8 cellular contexts compared by ENCODE assay signal in the genomic region with DNA sequence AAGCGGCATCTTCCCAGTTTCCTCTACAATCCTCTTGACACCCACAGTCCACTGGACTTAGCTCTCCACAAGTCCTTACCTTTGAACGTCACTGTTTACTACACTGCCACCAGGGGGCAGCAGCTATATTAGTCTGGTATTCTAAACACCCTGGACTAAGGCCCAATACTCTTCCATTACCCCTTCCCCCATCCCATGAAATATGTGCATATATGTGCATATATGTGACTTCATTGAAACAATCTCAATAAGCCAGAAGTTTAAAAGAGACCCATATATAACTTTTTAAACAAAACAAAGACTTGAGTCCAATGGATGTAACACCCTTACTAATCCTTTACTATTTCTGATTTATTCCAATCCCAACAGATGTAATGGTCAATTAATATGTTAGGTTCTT. TPM values are rescaled to one million over a fixed set of nuclear protein-coding genes. Genes with fewer than 3 reads are reported as not detected.
DNase-seq lines count a peak whose midpoint lies in the region; ATAC-seq and TF ChIP-seq lines count a peak whose summit lies in the region.

No MANE protein-coding gene starts in this region.

- intact Hi-C loops in ascending aorta (cut with DNase I) = no loop called here

- H3K4me1 Mint-ChIP-seq in T-helper 17 cell = peaks cover 19% of the 10 kb centered on the region

- DNase-seq in DMS79 treated with DMSO at 0.1 percent for 48 hours (lab: John Stamatoyannopoulos, UW) (peak; percentile 65), DMS79 (lab: John Stamatoyannopoulos, UW) (no peak), NCI-H1436 (lab: John Stamatoyannopoulos, UW) (peak; percentile 77), T-helper 17 cell (peak; percentile 47 to 64 (median 59)), ascending aorta (ENCODE audit: low spot score in 2 of 2) (no peak), iPS DF 4.7 (ENCODE audit: extremely low read depth, low spot score) (peak; percentile 75)
- DNase-seq in stimulated activated CD4-positive, alpha-beta T cell treated with anti-CD3 and anti-CD28 coated beads, Interleukin-15, amount 100 ng/mL, for 48 hours (ENCODE audit: low read depth in 2 of 2) = peak; percentile 45 to 68

- no peaks in the 10 kb centered on the region for H3K27me3 Mint-ChIP-seq in T-helper 17 cell

- H3K27ac Mint-ChIP-seq in T-helper 17 cell = no peak overlapping the region

- no peak overlapping the region for H3K4me3 ChIP-seq in ascending aorta

- H3K36me3 ChIP-seq in ascending aorta = no peaks in the 10 kb centered on the region

- H3K4me3 Mint-ChIP-seq in T-helper 17 cell = no peak overlapping the region

- H3K9me3 ChIP-seq in T-helper 17 cell (ENCODE audit: control insufficient read depth, low read length, poor library complexity, severe bottlenecking) (no peaks in the 10 kb centered on the region), ascending aorta (no peaks in the 10 kb centered on the region)

- H3K4me1 ChIP-seq in ascending aorta = no peaks in the 10 kb centered on the region

- H3K27me3 ChIP-seq in ascending aorta = no peaks in the 10 kb centered on the region

- ATAC-seq in HG02840 (IDR thresholded peaks at IDR 0.05; ENCODE audit: low FRiP score, unreplicated experiment) (peak; percentile 95), T-helper 17 cell (peak; percentile 90)

- peaks cover 8% of the 10 kb centered on the region for H3K36me3 Mint-ChIP-seq in T-helper 17 cell (ENCODE audit: low read depth)

- no peak overlapping the region for H3K27ac ChIP-seq in ascending aorta

- peak; percentile 32 to 53 (median 41) for TF ChIP-seq CTCF in ascending aorta (IDR thresholded peaks at IDR 0.05)

RNA-seq across cellular contexts. Expression of gene GGACT, which starts 15.5 kb away (rescaled TPM):
- 1 to 10 TPM; 5.7 to 6.2 TPM for total RNA-seq in T-helper 17 cell
- 1.2 TPM for total RNA-seq in ascending aorta

Comparison
In these comparisons a context has a peak if more than half of its experiments do, and no peak if none do; other contexts are left out.
1. DNase-seq: peak in DMS79 treated with DMSO at 0.1 percent for 48 hours (single experiment), NCI-H1436 (single experiment), T-helper 17 cell (3 of 3), iPS DF 4.7 (single experiment) and stimulated activated CD4-positive, alpha-beta T cell treated with anti-CD3 and anti-CD28 coated beads, Interleukin-15, amount 100 ng/mL, for 48 hours (2 of 2); none in DMS79 (single experiment) and ascending aorta (0 of 2).